ENCODE assay signal across 28 cellular contexts in the genomic region with DNA sequence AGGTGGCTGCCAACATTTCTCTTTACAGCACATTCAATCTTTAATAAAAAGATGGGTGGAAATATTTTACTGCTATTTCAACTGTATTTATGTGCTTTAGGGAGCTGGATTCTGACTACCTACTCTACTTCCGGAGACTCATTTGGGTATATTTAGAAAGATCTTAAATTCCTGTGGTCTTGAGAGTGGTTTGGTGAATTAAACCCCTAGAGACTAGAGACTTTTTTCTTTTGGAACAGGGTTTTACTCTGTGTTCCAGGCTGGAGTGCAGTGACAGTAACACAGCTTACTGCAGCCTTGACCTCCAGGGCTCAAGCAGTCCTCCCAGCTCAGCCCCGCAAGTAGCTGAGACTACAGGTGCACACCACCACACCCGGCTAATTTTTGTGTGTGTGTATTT.
DNase-seq lines count a peak whose midpoint lies in the region; ATAC-seq and TF ChIP-seq lines count a peak whose summit lies in the region.
"Had no signal": no experiment of that assay in that cellular context is flagged by ENCODE, and none has a peak within 500 bp of the region (broad histone marks: within the 10 kb centered on the region; RNA-seq: fewer than 3 reads in every experiment).

No MANE protein-coding gene starts in this region.

- TF ChIP-seq CTCF in VCaP (conservative IDR thresholded peaks at IDR 0.05): no peak

- DNase-seq in A172 (ENCODE audit: low spot score) (peak; percentile 56), GM03348 (ENCODE audit: low spot score) (peak; percentile 78), hepatic stellate cell (ENCODE audit: low spot score) (peak; percentile 19), NCI-H1105 (lab: John Stamatoyannopoulos, UW) (no peak), NCI-H526 (lab: John Stamatoyannopoulos, UW) (no peak), NCI-H187 treated with DMSO at 0.1 percent for 48 hours (lab: John Stamatoyannopoulos, UW) (no peak)
- DNase-seq: 8988T; activated CD4-positive, alpha-beta memory T cell treated with anti-CD3 and anti-CD28 coated beads for 36 hours; activated naive CD4-positive, alpha-beta T cell treated with anti-CD3 and anti-CD28 coated beads, Interleukin-2, amount 50 U/mL, for 16 hours; activated T-cell treated with anti-CD3 and anti-CD28 coated beads, Interleukin-2, amount 50 U/mL, for 4 hours; body of pancreas; CD4-positive, CD25-positive, alpha-beta regulatory T cell; cortex of kidney; DMS79; foreskin fibroblast; hypothalamus; islet precursor cell; KG1; lower lobe of right lung; NCI-H1105 treated with DMSO at 0.1 percent for 48 hours; NCI-H524 treated with DMSO at 0.1 percent for 48 hours; occipital lobe; right cardiac atrium; SIG-M5; stimulated activated naive CD4-positive, alpha-beta T cell; T-helper 2 cell had no signal

- ATAC-seq in GM21576 (IDR thresholded peaks at IDR 0.05; ENCODE audit: unreplicated experiment): no peak
- ATAC-seq: activated T-cell treated with anti-CD3 and anti-CD28 coated beads, Interleukin-2, amount 50 U/mL, for 4 hours; body of pancreas; lower lobe of right lung; right cardiac atrium had no signal

- peak overlapping the region; percentile 79; the same call in 1 of the 2 replicates for H3K27ac ChIP-seq in VCaP
- H3K27ac ChIP-seq: body of pancreas, lower lobe of right lung had no signal

Comparison
In these comparisons a context has a peak if more than half of its experiments do, and no peak if none do; other contexts are left out.
1. DNase-seq: peak in A172 (single experiment), GM03348 (single experiment) and hepatic stellate cell (single experiment); none in NCI-H1105 (single experiment), NCI-H526 (0 of 2) and NCI-H187 treated with DMSO at 0.1 percent for 48 hours (single experiment).